8 cellular contexts compared by ENCODE assay signal in genomic region chr15:37099321-37100108, GRCh38. TPM values are rescaled to one million over a fixed set of nuclear protein-coding genes. Genes with fewer than 3 reads are reported as not detected.
DNase-seq lines count a peak whose midpoint lies in the region; ATAC-seq and TF ChIP-seq lines count a peak whose summit lies in the region.

No MANE protein-coding gene starts in this region.

- no peaks in the 10 kb centered on the region for H3K4me1 ChIP-seq in breast epithelium
- peaks cover 0 to 2% of the 10 kb centered on the region in 2 donors for H3K4me1 ChIP-seq in lung (ENCODE audit: control insufficient read depth in 2 of 2, insufficient read depth in 2 of 2, low read length in 2 of 2)
- peaks cover 8 to 31% (median 16%) of the 10 kb centered on the region in 4 donors for H3K4me1 ChIP-seq in upper lobe of left lung

- DNase-seq in Right ventricle myocardium superior (peak; percentile 52), left cardiac atrium (no peak), NCI-H446 treated with DMSO at 0.1 percent for 48 hours (lab: John Stamatoyannopoulos, UW) (peak; percentile 45), breast epithelium (ENCODE audit: low spot score in 2 of 2) (no peak), lung (ENCODE audit: low spot score) (no peak), upper lobe of left lung (no peak)
- no peak for DNase-seq in stimulated activated CD4-positive, alpha-beta T cell treated with anti-CD3 and anti-CD28 coated beads, Interleukin-2, amount 100 ng/mL, for 24 hours

- ATAC-seq in Right ventricle myocardium superior (ENCODE audit: poor library complexity) (no peak), left cardiac atrium (no peak), lung (ENCODE audit: insufficient read depth, low FRiP score) (no peak), upper lobe of left lung (ENCODE audit: low FRiP score in 2 of 2) (no peak), GM19467 (IDR thresholded peaks at IDR 0.05; ENCODE audit: unreplicated experiment) (no peak)

- TF ChIP-seq CTCF in breast epithelium (IDR thresholded peaks at IDR 0.05) (no peak), lung (IDR thresholded peaks at IDR 0.05; ENCODE audit: control extremely low read depth, extremely low read depth) (no peak), upper lobe of left lung (IDR thresholded peaks at IDR 0.05) (no peak)

- no peaks in the 10 kb centered on the region for H3K36me3 ChIP-seq in breast epithelium
- H3K36me3 ChIP-seq in lung (ENCODE audit: control insufficient read depth in 2 of 2, insufficient read depth in 2 of 2, low read length in 2 of 2): no peaks in the 10 kb centered on the region
- H3K36me3 ChIP-seq in upper lobe of left lung: no peaks in the 10 kb centered on the region

- H3K27ac ChIP-seq in breast epithelium (peak overlapping the region; percentile 91 to 95), lung (ENCODE audit: low read depth in 1 of 2, low read length in 1 of 2) (peak overlapping the region; percentile 93 to 97), upper lobe of left lung (peak overlapping the region; percentile 84 to 95 (median 92))

- TF ChIP-seq EP300 in upper lobe of left lung (IDR thresholded peaks at IDR 0.05): no peak

- H3K9me3 ChIP-seq in breast epithelium: no peaks in the 10 kb centered on the region
- H3K9me3 ChIP-seq in lung (ENCODE audit: control insufficient read depth in 2 of 2, insufficient read depth in 1 of 2, low read length in 1 of 2): no peaks in the 10 kb centered on the region
- no peaks in the 10 kb centered on the region for H3K9me3 ChIP-seq in upper lobe of left lung

- H3K27me3 ChIP-seq in breast epithelium: peaks cover 0 to 5% of the 10 kb centered on the region in 2 donors
- H3K27me3 ChIP-seq in lung (ENCODE audit: control insufficient read depth, insufficient read depth): no peaks in the 10 kb centered on the region
- peaks cover 0 to 19% (median 2%) of the 10 kb centered on the region in 4 donors for H3K27me3 ChIP-seq in upper lobe of left lung

- intact Hi-C loops in Right ventricle myocardium superior (cut with DNase I) (loop anchor here (5.0 to 10.0 kb wide), 2 partner anchors 212 to 515 kb away; no protein-coding TSS in a partner anchor), left cardiac atrium (cut with DNase I) (loop anchor here in 1 of 2 donors (10.0 kb wide), 1 partner anchor 215 kb away; no protein-coding TSS in a partner anchor), breast epithelium (cut with DNase I; ENCODE audit: low total_unique reads) (loop anchor here (10.0 kb wide), 1 partner anchor 215 kb away; no protein-coding TSS in a partner anchor)

- peak overlapping the region; percentile 69 to 76 (median 72) for H3K4me3 ChIP-seq in breast epithelium
- H3K4me3 ChIP-seq in lung: peak overlapping the region; percentile 87
- H3K4me3 ChIP-seq in upper lobe of left lung: peak overlapping the region; percentile 61 to 88 (median 76)

- TF ChIP-seq POLR2A in breast epithelium (IDR thresholded peaks at IDR 0.05): no peak
- no peak for TF ChIP-seq POLR2A in upper lobe of left lung (IDR thresholded peaks at IDR 0.05)

- 2 to 3% methylated on average over 21 of the region's 21 CpGs for WGBS in lung, 2 donors
- WGBS in upper lobe of left lung, 2 donors: 2 to 3% methylated on average over 21 of the region's 21 CpGs

RNA-seq across cellular contexts. Expression of gene MEIS2, which starts 0.8 kb away (rescaled TPM):
- total RNA-seq in Right ventricle myocardium superior: 43.9 TPM
- 10 to 100 TPM; 21.1 to 21.5 TPM for total RNA-seq in left cardiac atrium
- 10 to 100 TPM; 18.2 to 55.8 (median 28.5) TPM for total RNA-seq in breast epithelium
- 10 to 100 TPM; 18.9 to 47.5 TPM for total RNA-seq in lung
- 1 to 10 TPM; 5.6 to 8.4 TPM for polyA plus RNA-seq in lung
- 10 to 100 TPM; 13.7 to 53.4 (median 21.4) TPM for total RNA-seq in upper lobe of left lung

Comparison
In these comparisons a context has a peak if more than half of its experiments do, and no peak if none do; other contexts are left out.
1. DNase-seq: peak in Right ventricle myocardium superior (single experiment) and NCI-H446 treated with DMSO at 0.1 percent for 48 hours (single experiment); none in left cardiac atrium (single experiment), breast epithelium (0 of 2), lung (single experiment), upper lobe of left lung (0 of 2) and stimulated activated CD4-positive, alpha-beta T cell treated with anti-CD3 and anti-CD28 coated beads, Interleukin-2, amount 100 ng/mL, for 24 hours (0 of 2).
2. Peak in every context shown above with its lines, with median percentiles within 50 percentile points of each other: H3K27ac ChIP-seq and H3K4me3 ChIP-seq.